Comparison of ENCODE assay signal across 8 cellular contexts in genomic region chr4:16227462-16227868, GRCh38. TPM values are rescaled to one million over a fixed set of nuclear protein-coding genes. Genes with fewer than 3 reads are reported as not detected.
DNase-seq lines count a peak whose midpoint lies in the region; ATAC-seq and TF ChIP-seq lines count a peak whose summit lies in the region.

No MANE protein-coding gene starts in this region.

- H3K27me3 Mint-ChIP-seq in activated CD4-positive, alpha-beta memory T cell treated with anti-CD3 and anti-CD28 coated beads, Interleukin-2, amount 10 ng/mL, durations not matched to agents 7 days and 5 days, result no peaks in the 10 kb centered on the region
- no peaks in the 10 kb centered on the region for H3K27me3 Mint-ChIP-seq in nephron (ENCODE audit: low read depth)

- no peaks in the 10 kb centered on the region for H3K9me3 Mint-ChIP-seq in activated CD4-positive, alpha-beta memory T cell treated with anti-CD3 and anti-CD28 coated beads, Interleukin-2, amount 10 ng/mL, durations not matched to agents 7 days and 5 days
- H3K9me3 Mint-ChIP-seq in nephron, result no peaks in the 10 kb centered on the region

- TF ChIP-seq CTCF in fibroblast of the aortic adventitia (IDR thresholded peaks at IDR 0.05; ENCODE audit: insufficient read depth, low read length) (no peak), nephron (IDR thresholded peaks at IDR 0.05; ENCODE audit: unreplicated experiment in 3 of 3) (no peak), GM10248 (IDR thresholded peaks at IDR 0.05; ENCODE audit: control extremely low read depth, extremely low read depth, low read depth, missing control alignments) (no peak)

- ATAC-seq in HG03457 (IDR thresholded peaks at IDR 0.05; ENCODE audit: unreplicated experiment), result peak; percentile 3

- H3K4me1 Mint-ChIP-seq in activated CD4-positive, alpha-beta memory T cell treated with anti-CD3 and anti-CD28 coated beads, Interleukin-2, amount 10 ng/mL, durations not matched to agents 7 days and 5 days, result peaks cover 47% of the 10 kb centered on the region
- H3K4me1 Mint-ChIP-seq in nephron, result peaks cover 62% of the 10 kb centered on the region

- H3K27ac Mint-ChIP-seq in activated CD4-positive, alpha-beta memory T cell treated with anti-CD3 and anti-CD28 coated beads, Interleukin-2, amount 10 ng/mL, durations not matched to agents 7 days and 5 days, result peak overlapping the region; percentile 90
- peak overlapping the region; percentile 98 to 100 (median 100) for H3K27ac Mint-ChIP-seq in nephron

- peaks cover 17% of the 10 kb centered on the region for H3K36me3 Mint-ChIP-seq in activated CD4-positive, alpha-beta memory T cell treated with anti-CD3 and anti-CD28 coated beads, Interleukin-2, amount 10 ng/mL, durations not matched to agents 7 days and 5 days (ENCODE audit: low read depth)
- H3K36me3 Mint-ChIP-seq in nephron (ENCODE audit: low read depth), result no peaks in the 10 kb centered on the region

- peak overlapping the region; percentile 93 for H3K4me3 Mint-ChIP-seq in activated CD4-positive, alpha-beta memory T cell treated with anti-CD3 and anti-CD28 coated beads, Interleukin-2, amount 10 ng/mL, durations not matched to agents 7 days and 5 days
- H3K4me3 Mint-ChIP-seq in nephron, result peak overlapping the region; percentile 97 to 98 (median 98)

- peak overlapping the region; percentile 81 for H3K4me3 ChIP-seq in fibroblast of the aortic adventitia (ENCODE audit: low read depth, low read length)

- POLR2A ChIA-PET in activated CD4-positive, alpha-beta memory T cell treated with anti-CD3 and anti-CD28 coated beads, Interleukin-2, amount 10 ng/mL, durations not matched to agents 7 days and 5 days (lab: Charles Lee), result interaction anchor here (0.5 to 2.2 kb wide), 7 partner anchors 8 to 39 kb away, joined by 3 to 7 read pairs (median 4); no protein-coding TSS in a partner anchor
- POLR2A ChIA-PET in GM10248 (lab: Yijun Ruan, JAX), result no interaction called here

- peak; percentile 13 for DNase-seq in GM03348 (ENCODE audit: low spot score)
- no peak for DNase-seq in activated CD4-positive, alpha-beta memory T cell treated with anti-CD3 and anti-CD28 coated beads, Interleukin-2, amount 10 ng/mL, durations not matched to agents 7 days and 5 days
- peak; percentile 46 for DNase-seq in fibroblast of the aortic adventitia (ENCODE audit: low read depth)
- DNase-seq in cortex of kidney (lab: John Stamatoyannopoulos, UW), result no peak
- no peak for DNase-seq in amniotic stem cell (lab: John Stamatoyannopoulos, UW)
- no peak for DNase-seq in GM10248 (ENCODE audit: extremely low spot score)

- CTCF ChIA-PET in activated CD4-positive, alpha-beta memory T cell treated with anti-CD3 and anti-CD28 coated beads, Interleukin-2, amount 10 ng/mL, durations not matched to agents 7 days and 5 days (lab: Charles Lee), result interaction anchor here (1.0 to 1.6 kb wide), 3 partner anchors 15 to 22 kb away, joined by 3 to 7 read pairs (median 5); no protein-coding TSS in a partner anchor
- CTCF ChIA-PET in GM10248 (lab: Yijun Ruan, JAX), result interaction anchor here (0.8 to 1.9 kb wide), 3 partner anchors 11 to 22 kb away, joined by 3 to 9 read pairs (median 3); no protein-coding TSS in a partner anchor

RNA-seq across cellular contexts. Expression of gene TAPT1, which starts 1.2 kb away (rescaled TPM):
- 10 to 100 TPM; 44.2 to 52.6 TPM for total RNA-seq in activated CD4-positive, alpha-beta memory T cell treated with anti-CD3 and anti-CD28 coated beads, Interleukin-2, amount 10 ng/mL, durations not matched to agents 7 days and 5 days
- 11.5 and 21.1 TPM in 2 replicates for total RNA-seq in fibroblast of the aortic adventitia (ENCODE audit: low replicate concordance)

Comparison
In these comparisons a context has a peak if more than half of its experiments do, and no peak if none do; other contexts are left out.
1. DNase-seq: peak in GM03348 (single experiment) and fibroblast of the aortic adventitia (single experiment); none in activated CD4-positive, alpha-beta memory T cell treated with anti-CD3 and anti-CD28 coated beads, Interleukin-2, amount 10 ng/mL, durations not matched to agents 7 days and 5 days (single experiment), cortex of kidney (single experiment), amniotic stem cell (single experiment) and GM10248 (single experiment).